Comparison of ENCODE assay signal across 15 cellular contexts in genomic region chr15:74631408-74631807, GRCh38. TPM values are rescaled to one million over a fixed set of nuclear protein-coding genes. Genes with fewer than 3 reads are reported as not detected.
DNase-seq lines count a peak whose midpoint lies in the region; ATAC-seq, FAIRE-seq and TF ChIP-seq lines count a peak whose summit lies in the region.
"Had no signal": no experiment of that assay in that cellular context is flagged by ENCODE, and none has a peak within 500 bp of the region (broad histone marks: within the 10 kb centered on the region; RNA-seq: fewer than 3 reads in every experiment).

No MANE protein-coding gene starts in this region.

- H3K27me3 ChIP-seq in GM12878 (replicated peaks in 1 of 2; ENCODE audit: control insufficient read depth in 2 of 2, insufficient read depth in 2 of 2, low read length in 1 of 2), result no peaks in the 10 kb centered on the region
- H3K27me3 ChIP-seq in neuronal stem cell (ENCODE audit: control insufficient read depth in 3 of 3, insufficient read depth in 3 of 3, low read depth in 1 of 3, low read length in 3 of 3), result no peaks in the 10 kb centered on the region
- H3K27me3 ChIP-seq: BE2C, brain microvascular endothelial cell, colonic mucosa had no signal

- POLR2A ChIA-PET in GM12878 (lab: Charles Lee), result interaction anchor here (1.1 to 1.7 kb wide), 2 partner anchors 15 to 17 kb away, joined by 3 to 6 read pairs; partner anchors contain the start of gene CLK3

- H3K23ac ChIP-seq in neuronal stem cell (ENCODE audit: low read depth, low read length, poor library complexity), result no peak overlapping the region

- H3K79me1 ChIP-seq in neuronal stem cell (ENCODE audit: low read depth, low read length), result no peaks in the 10 kb centered on the region

- H3K4me1 ChIP-seq in GM12878 (ENCODE audit: control insufficient read depth, insufficient read depth, low read length) (peaks cover 19% of the 10 kb centered on the region), neuronal stem cell (ENCODE audit: control insufficient read depth in 2 of 2, insufficient read depth in 1 of 2, low read depth in 1 of 2, low read length in 2 of 2) (no peaks in the 10 kb centered on the region)
- H3K4me1 ChIP-seq: BE2C, colonic mucosa, psoas muscle had no signal

- H3K4me3 ChIP-seq in GM12878 (no peak overlapping the region), neuronal stem cell (ENCODE audit: low read length in 2 of 2) (no peak overlapping the region)
- H3K4me3 ChIP-seq: colonic mucosa, PC-9, psoas muscle, skin epidermis had no signal

- in situ Hi-C loops in GM12878 (cut with MboI), result loop anchor here (5.0 kb wide), 2 partner anchors 141 to 316 kb away; no protein-coding TSS in a partner anchor

- H4K20me1 ChIP-seq in GM12878 (ENCODE audit: control insufficient read depth, insufficient read depth), result peaks cover 5% of the 10 kb centered on the region; the same call in 1 of the 2 replicates

- H2BK5ac ChIP-seq in neuronal stem cell (ENCODE audit: low read length), result no peak overlapping the region

- H4K8ac ChIP-seq in neuronal stem cell (ENCODE audit: low read depth, low read length), result no peak overlapping the region

- BruUV-seq in GM12878 (replicated peaks; lab: Mats Ljungman, UMichigan), result no TSS peak

- SMC1A ChIA-PET in GM12878 (lab: Charles Lee; ENCODE audit: uncharacterized antibody, unreplicated experiment), result interaction anchor here (0.7 to 8.2 kb wide), 10 partner anchors 8 to 139 kb away, joined by 3 to 116 read pairs (median 5); no protein-coding TSS in a partner anchor

- H3K9ac ChIP-seq in GM12878 (ENCODE audit: control insufficient read depth, insufficient read depth, low read length), result no peak overlapping the region
- H3K9ac ChIP-seq in neuronal stem cell (ENCODE audit: low read depth, low read length, poor library complexity), result peak overlapping the region; percentile 18

- H2AK5ac ChIP-seq in neuronal stem cell (ENCODE audit: low read depth, low read length), result no peak overlapping the region

- no peak overlapping the region for H3K27ac ChIP-seq in GM12878 (ENCODE audit: control insufficient read depth, insufficient read depth)
- H3K27ac ChIP-seq in neuronal stem cell (replicated peaks; ENCODE audit: low read length), result no peak overlapping the region
- no peak overlapping the region for H3K27ac ChIP-seq in caudate nucleus (ENCODE audit: low read depth, low read length)
- H3K27ac ChIP-seq: brain microvascular endothelial cell, colonic mucosa, PC-9, psoas muscle had no signal

- H3K9me3 ChIP-seq in GM12878 (replicated peaks; ENCODE audit: control insufficient read depth, insufficient read depth, low read length) (no peaks in the 10 kb centered on the region), neuronal stem cell (replicated peaks in 1 of 2; ENCODE audit: control insufficient read depth in 2 of 2, insufficient read depth in 1 of 2, low read depth in 1 of 2, low read length in 2 of 2) (no peaks in the 10 kb centered on the region)
- H3K9me3 ChIP-seq: BE2C, colonic mucosa, psoas muscle had no signal

- no peak overlapping the region for H2AFZ ChIP-seq in GM12878 (ENCODE audit: control insufficient read depth, low read depth, low read length)
- H2AFZ ChIP-seq in neuronal stem cell (ENCODE audit: low read length), result no peak overlapping the region
- H2AFZ ChIP-seq: PC-9 had no signal

- no peak for TF ChIP-seq RAD21 in GM12878 (IDR thresholded peaks at IDR 0.05; ENCODE audit: insufficient read depth, low read depth, low read length)

- TF ChIP-seq POLR2A in GM12878 (IDR thresholded peaks at IDR 0.05; ENCODE audit: low read depth, low read length), result no peak; the same call in 1 of the 2 replicates

- RAD21 ChIA-PET in GM12878 (lab: Charles Lee; ENCODE audit: unreplicated experiment), result interaction anchor here (0.9 to 2.7 kb wide), 5 partner anchors 9 to 163 kb away, joined by 4 to 13 read pairs (median 5); no protein-coding TSS in a partner anchor

- ATAC-seq in GM12878 (no peak), HG02885 (IDR thresholded peaks at IDR 0.05; ENCODE audit: poor library complexity, unreplicated experiment) (no peak)

- H4K91ac ChIP-seq in neuronal stem cell (ENCODE audit: low read depth, low read length, poor library complexity), result no peak overlapping the region

- 49% methylated on average over 3 of the region's 3 CpGs for WGBS in GM12878 (ENCODE audit: insufficient coverage, insufficient replicate concordance, low lambda C conversion rate, missing lambda C conversion rate)
- no CpG with 5 or more reads among the region's 3 CpGs for WGBS in neuronal stem cell (ENCODE audit: extremely low coverage in 2 of 2, insufficient read length in 2 of 2, insufficient replicate concordance in 1 of 2), 2 donors

- peaks cover 51 to 56% of the 10 kb centered on the region in 2 experiments for H3K36me3 ChIP-seq in GM12878 (ENCODE audit: control insufficient read depth in 2 of 2, insufficient read depth in 2 of 2, low read length in 1 of 2)
- H3K36me3 ChIP-seq in neuronal stem cell (replicated peaks in 1 of 2; ENCODE audit: control insufficient read depth in 2 of 2, insufficient read depth in 2 of 2, low read length in 2 of 2), result peaks cover 73 to 100% of the 10 kb centered on the region in 2 donors

- intact Hi-C loops in GM12878 (cut with micrococcal nuclease; ENCODE audit: unreplicated experiment), result no loop called here

- no peak overlapping the region for H3K18ac ChIP-seq in neuronal stem cell (ENCODE audit: low read length)

- peak; percentile 31 for DNase-seq in DMS53 (lab: John Stamatoyannopoulos, UW)
- no peak for DNase-seq in DMS53 treated with DMSO at 0.1 percent for 48 hours (lab: John Stamatoyannopoulos, UW; ENCODE audit: unreplicated experiment)
- DNase-seq in MV-4-11 (lab: John Stamatoyannopoulos, UW), result peak; percentile 17
- no peak for DNase-seq in GM12878 (ENCODE audit: low read depth, low spot score)
- no peak for DNase-seq in neuronal stem cell (ENCODE audit: low spot score)
- no peak for DNase-seq in stimulated activated CD4-positive, alpha-beta T cell treated with anti-CD3 and anti-CD28 coated beads, Interleukin-4, amount 100 ng/mL, for 4 hours
- DNase-seq in caudate nucleus (lab: John Stamatoyannopoulos, UW), result no peak
- DNase-seq: NCI-H1694 had no signal

- no peak overlapping the region for H2BK120ac ChIP-seq in neuronal stem cell (ENCODE audit: low read depth, low read length)

- no peak overlapping the region for H2BK12ac ChIP-seq in neuronal stem cell (ENCODE audit: low read length)

- H3K4me2 ChIP-seq in GM12878 (ENCODE audit: control insufficient read depth, insufficient read depth), result no peak overlapping the region
- H3K4me2 ChIP-seq in neuronal stem cell (ENCODE audit: insufficient read depth, low read length, poor library complexity, severe bottlenecking), result no peak overlapping the region
- H3K4me2 ChIP-seq: PC-9 had no signal

- TF ChIP-seq CTCF in GM12878 (IDR thresholded peaks at IDR 0.05 in 2 of 3, conservative IDR thresholded peaks at IDR 0.05 in 1 of 3; ENCODE audit: control insufficient read depth in 2 of 3, extremely low read depth in 1 of 3, insufficient read depth in 1 of 3, low read depth in 3 of 3, low read length in 3 of 3), result no peak

- no peak overlapping the region for H2BK15ac ChIP-seq in neuronal stem cell (ENCODE audit: low read length)

- no peak for FAIRE-seq in GM12878 (lab: Jason Lieb, UNC)

- no peak overlapping the region for H3K4ac ChIP-seq in neuronal stem cell (ENCODE audit: low read length)

- no peaks in the 10 kb centered on the region for H3K79me2 ChIP-seq in GM12878 (ENCODE audit: control insufficient read depth, insufficient read depth, low read length)

- CTCF ChIA-PET in GM12878 (lab: Yijun Ruan, JAX), result interaction anchor here (0.6 to 18.9 kb wide), 33 partner anchors 10 to 318 kb away, joined by 3 to 380 read pairs (median 4); partner anchors contain the start of genes CLK3 and EDC3

- no peak overlapping the region for H3K14ac ChIP-seq in neuronal stem cell (ENCODE audit: low read length)

- no peak for TF ChIP-seq EP300 in GM12878 (IDR thresholded peaks at IDR 0.05; ENCODE audit: borderline replicate concordance in 1 of 2, control insufficient read depth in 1 of 2, low read depth in 2 of 2, low read length in 2 of 2)

RNA-seq across cellular contexts. Expression of gene CLK3, which starts 15.8 kb away (rescaled TPM):
- 277 and 336 TPM in 2 replicates for total RNA-seq in GM12878 (2013; cell fraction: nucleolus; rRNA removed)
- total RNA-seq in GM12878 (2014; rRNA removed) (74.7 and 82.6 TPM in 2 replicates), GM12878 (2014; rRNA removed; fragmentation: Illumina TruSeq; extraction: Trizol) (48.7 and 51.9 TPM in 2 replicates), GM12878 (2021) (65.6 and 74.6 TPM in 2 replicates)
- polyA plus RNA-seq in GM12878 (2011; ENCODE audit: low read depth), result 44.7 TPM
- polyA plus RNA-seq in GM12878 (2011; rRNA removed) (87.8 and 169 TPM in 2 replicates), GM12878 (2014; fragmentation: Illumina TruSeq; extraction: Trizol) (52.7 and 89.4 TPM in 2 replicates), GM12878 (2014; fragmentation: Nextera tagmentation; extraction: Ambion mirVana) (1 to 10 TPM; 3.3 to 5.8 TPM), GM12878 (2014; rRNA removed) (82.5 and 85.3 TPM in 2 replicates), GM12878 (2016; fragmentation: Nextera tagmentation; extraction: Ambion mirVana) (10 to 100 TPM; 52.0 to 57.8 TPM)
- polyA plus RNA-seq in GM12878 (2011; cell fraction: cytosol; rRNA removed), result 159 and 189 TPM in 2 replicates
- polyA plus RNA-seq in GM12878 (2011; cell fraction: nucleus; rRNA removed), result 635 and 789 TPM in 2 replicates
- 66.4 and 95.1 TPM in 2 replicates for polyA plus RNA-seq in GM12878 (2012)
- 134 and 186 TPM in 2 replicates for polyA minus RNA-seq in GM12878 (2011; rRNA and poly(A)+ RNA removed)
- polyA minus RNA-seq in GM12878 (2011; cell fraction: cytosol; rRNA and poly(A)+ RNA removed), result 46.2 and 48.2 TPM in 2 replicates
- polyA minus RNA-seq in GM12878 (2011; cell fraction: nucleus; rRNA and poly(A)+ RNA removed), result 239 and 320 TPM in 2 replicates
- polyA plus RNA-seq in neuronal stem cell (2013, experiment 1 of 2), result 63.5 TPM
- 65.4 TPM for polyA plus RNA-seq in neuronal stem cell (2013, experiment 2 of 2)

Comparison
In these comparisons a context has a peak if more than half of its experiments do, and no peak if none do; other contexts are left out.
1. DNase-seq: peak in DMS53 (single experiment) and MV-4-11 (single experiment); none in DMS53 treated with DMSO at 0.1 percent for 48 hours (single experiment), GM12878 (single experiment), neuronal stem cell (single experiment), stimulated activated CD4-positive, alpha-beta T cell treated with anti-CD3 and anti-CD28 coated beads, Interleukin-4, amount 100 ng/mL, for 4 hours (0 of 2) and caudate nucleus (0 of 61).